In genomic region chr5:131381011-131381410, GRCh38 we compare ENCODE assay signal across 12 cellular contexts.
DNase-seq lines count a peak whose midpoint lies in the region; ATAC-seq, FAIRE-seq and TF ChIP-seq lines count a peak whose summit lies in the region.
"Had no signal": no experiment of that assay in that cellular context is flagged by ENCODE, and none has a peak within 500 bp of the region (broad histone marks: within the 10 kb centered on the region; RNA-seq: fewer than 3 reads in every experiment).

No MANE protein-coding gene starts in this region.

- no peaks in the 10 kb centered on the region for H3K27me3 ChIP-seq in small intestine (ENCODE audit: control insufficient read depth in 2 of 2, insufficient read depth in 2 of 2, low read length in 2 of 2)
- H3K27me3 ChIP-seq: sigmoid colon had no signal

- peaks cover 0 to 14% of the 10 kb centered on the region in 2 donors for H3K4me1 ChIP-seq in small intestine (ENCODE audit: control insufficient read depth in 2 of 2, insufficient read depth in 1 of 2, low read depth in 1 of 2, low read length in 1 of 2)

- DNase-seq in GM12865 (ENCODE audit: low read depth): peak; percentile 27
- no peak for DNase-seq in T-cell
- DNase-seq in fibroblast of gingiva (ENCODE audit: low read depth): peak; percentile 18
- no peak for DNase-seq in small intestine
- DNase-seq in DMS114 treated with DMSO at 0.1 percent for 48 hours (lab: John Stamatoyannopoulos, UW; ENCODE audit: unreplicated experiment): no peak
- DNase-seq in NCI-H146 treated with DMSO at 0.1 percent for 48 hours (lab: John Stamatoyannopoulos, UW; ENCODE audit: unreplicated experiment): no peak
- DNase-seq: DMS79, left ventricle myocardium superior, NCI-H187 treated with DMSO at 0.1 percent for 48 hours, sigmoid colon had no signal

- H3K4me3 ChIP-seq in GM12865 (ENCODE audit: low read depth, low read length) (peak overlapping the region; percentile 10; the same call in 1 of the 2 replicates), small intestine (ENCODE audit: low read depth in 1 of 2, low read length in 2 of 2) (no peak overlapping the region)
- H3K4me3 ChIP-seq: sigmoid colon had no signal

- POLR2A ChIA-PET in T-cell (lab: Charles Lee): interaction anchor here (0.7 to 2.0 kb wide), 12 partner anchors 8 to 115 kb away, joined by 3 to 36 read pairs (median 6); partner anchors contain the start of gene CDC42SE2 (in 1 of the 2)

- peak overlapping the region; percentile 41 to 94 for H3K27ac ChIP-seq in small intestine (ENCODE audit: low read depth in 1 of 2, low read length in 1 of 2)
- H3K27ac ChIP-seq: sigmoid colon had no signal

- no peak for TF ChIP-seq CTCF in GM12865 (IDR thresholded peaks at IDR 0.05; ENCODE audit: insufficient read depth, low read depth, low read length, missing control alignments)

- peaks cover 0 to 2% of the 10 kb centered on the region in 2 donors for H3K36me3 ChIP-seq in small intestine (ENCODE audit: control insufficient read depth in 2 of 2, insufficient read depth in 2 of 2, low read length in 2 of 2)
- H3K36me3 ChIP-seq: sigmoid colon had no signal

- no peaks in the 10 kb centered on the region for H3K9me3 Mint-ChIP-seq in T-cell

- peak overlapping the region; percentile 34 to 69 (median 55) for H3K4me3 Mint-ChIP-seq in T-cell

- H3K4me1 Mint-ChIP-seq in T-cell: peaks cover 85 to 95% (median 94%) of the 10 kb centered on the region in 3 donors

- H3K27ac Mint-ChIP-seq in T-cell: peak overlapping the region; percentile 97 to 100

- no peak for FAIRE-seq in small intestine (lab: Jason Lieb, UNC)

- peaks cover 32% of the 10 kb centered on the region for H3K36me3 Mint-ChIP-seq in T-cell

- H3K9me3 ChIP-seq in small intestine (ENCODE audit: control insufficient read depth, low read depth): no peaks in the 10 kb centered on the region
- H3K9me3 ChIP-seq: sigmoid colon had no signal

- 84 to 99% (median 92%) methylated on average over 4 of the region's 4 CpGs for WGBS in small intestine, 3 donors

- CTCF ChIA-PET in T-cell (lab: Charles Lee): interaction anchor here (1.0 to 2.9 kb wide), 11 partner anchors 8 to 123 kb away, joined by 3 to 31 read pairs (median 10); partner anchors contain the start of gene CDC42SE2 (in 1 of the 2)

- ATAC-seq in T-cell (replicated peaks in 1 of 4) (no peak), GM19455 (IDR thresholded peaks at IDR 0.05; ENCODE audit: unreplicated experiment) (no peak), HG03565 (IDR thresholded peaks at IDR 0.05; ENCODE audit: unreplicated experiment) (no peak)
- ATAC-seq: left ventricle myocardium superior had no signal

- no peaks in the 10 kb centered on the region for H3K27me3 Mint-ChIP-seq in T-cell

Comparison
In these comparisons a context has a peak if more than half of its experiments do, and no peak if none do; other contexts are left out.
1. DNase-seq: peak in GM12865 (single experiment) and fibroblast of gingiva (single experiment); none in T-cell (0 of 34), small intestine (single experiment), DMS114 treated with DMSO at 0.1 percent for 48 hours (single experiment) and NCI-H146 treated with DMSO at 0.1 percent for 48 hours (single experiment).